ENCODE assay signal across 17 cellular contexts in the genomic region with DNA sequence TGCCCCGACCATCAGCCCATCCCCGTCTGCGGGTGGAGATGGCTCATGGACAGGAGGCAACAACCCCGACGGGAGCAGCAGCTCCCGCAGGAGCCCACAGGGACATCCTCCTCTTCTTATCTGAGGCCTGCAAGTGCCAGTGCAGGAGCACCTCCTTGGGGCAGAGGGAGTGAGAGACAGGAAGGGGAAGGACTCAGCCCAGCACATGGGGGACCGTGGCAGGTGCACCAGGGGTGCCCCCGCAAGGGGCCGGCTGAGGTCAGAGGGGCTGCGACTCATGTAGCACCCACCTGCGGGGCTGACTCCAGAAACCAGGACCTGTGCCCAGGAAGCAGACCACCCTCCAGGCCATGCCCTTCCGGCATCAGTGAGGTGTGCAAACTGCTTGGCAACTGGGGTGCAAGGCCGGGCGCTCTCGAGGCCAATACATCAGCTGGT.
"Had no signal": no experiment of that assay in that cellular context is flagged by ENCODE, and none has a peak within 500 bp of the region (broad histone marks: within the 10 kb centered on the region; RNA-seq: fewer than 3 reads in every experiment).

No MANE protein-coding gene starts in this region.

- H3K27ac Mint-ChIP-seq: activated CD4-positive, alpha-beta T cell treated with anti-CD3 and anti-CD28 coated beads, Interleukin-2, amount 10 ng/mL, durations not matched to agents 7 days and 5 days; activated CD8-positive, alpha-beta memory T cell treated with anti-CD3 and anti-CD28 coated beads, Interleukin-2, amount 10 ng/mL, durations not matched to agents 7 days and 5 days; activated CD8-positive, alpha-beta T cell treated with anti-CD3 and anti-CD28 coated beads for 36 hours; activated naive CD4-positive, alpha-beta T cell treated with anti-CD3 and anti-CD28 coated beads, Interleukin-2, amount 50 U/mL, for 24 hours; stimulated activated memory B cell treated with anti-CD40 and anti-IgM and Interleukin-4, amounts not matched to agents 10 μg/mL and 1 μg/mL and 100 μg/mL, for 72 hours; T-helper 17 cell had no signal

- H3K27me3 Mint-ChIP-seq: activated CD4-positive, alpha-beta T cell treated with anti-CD3 and anti-CD28 coated beads, Interleukin-2, amount 10 ng/mL, durations not matched to agents 7 days and 5 days; activated CD8-positive, alpha-beta memory T cell treated with anti-CD3 and anti-CD28 coated beads, Interleukin-2, amount 10 ng/mL, durations not matched to agents 7 days and 5 days; activated CD8-positive, alpha-beta T cell treated with anti-CD3 and anti-CD28 coated beads for 36 hours; stimulated activated memory B cell treated with anti-CD40 and anti-IgM and Interleukin-4, amounts not matched to agents 10 μg/mL and 1 μg/mL and 100 μg/mL, for 72 hours; T-helper 17 cell had no signal

- H3K4me3 Mint-ChIP-seq: activated CD4-positive, alpha-beta T cell treated with anti-CD3 and anti-CD28 coated beads, Interleukin-2, amount 10 ng/mL, durations not matched to agents 7 days and 5 days; activated CD8-positive, alpha-beta memory T cell treated with anti-CD3 and anti-CD28 coated beads, Interleukin-2, amount 10 ng/mL, durations not matched to agents 7 days and 5 days; activated CD8-positive, alpha-beta T cell treated with anti-CD3 and anti-CD28 coated beads for 36 hours; activated naive CD4-positive, alpha-beta T cell treated with anti-CD3 and anti-CD28 coated beads, Interleukin-2, amount 50 U/mL, for 24 hours; nephron progenitor cell; stimulated activated memory B cell treated with anti-CD40 and anti-IgM and Interleukin-4, amounts not matched to agents 10 μg/mL and 1 μg/mL and 100 μg/mL, for 72 hours; T-helper 17 cell; type B pancreatic cell had no signal

- H3K4me1 Mint-ChIP-seq: activated CD4-positive, alpha-beta T cell treated with anti-CD3 and anti-CD28 coated beads, Interleukin-2, amount 10 ng/mL, durations not matched to agents 7 days and 5 days; activated CD8-positive, alpha-beta memory T cell treated with anti-CD3 and anti-CD28 coated beads, Interleukin-2, amount 10 ng/mL, durations not matched to agents 7 days and 5 days; activated naive CD4-positive, alpha-beta T cell treated with anti-CD3 and anti-CD28 coated beads, Interleukin-2, amount 50 U/mL, for 24 hours; stimulated activated memory B cell treated with anti-CD40 and anti-IgM and Interleukin-4, amounts not matched to agents 10 μg/mL and 1 μg/mL and 100 μg/mL, for 72 hours; T-helper 17 cell had no signal

- ATAC-seq: activated CD8-positive, alpha-beta memory T cell treated with anti-CD3 and anti-CD28 coated beads, Interleukin-2, amount 10 ng/mL, durations not matched to agents 7 days and 5 days; stimulated activated memory B cell treated with anti-CD40 and anti-IgM and Interleukin-4, amounts not matched to agents 10 μg/mL and 1 μg/mL and 100 μg/mL, for 72 hours; T-helper 17 cell had no signal

- H3K36me3 Mint-ChIP-seq: activated CD8-positive, alpha-beta memory T cell treated with anti-CD3 and anti-CD28 coated beads, Interleukin-2, amount 10 ng/mL, durations not matched to agents 7 days and 5 days; activated naive CD4-positive, alpha-beta T cell treated with anti-CD3 and anti-CD28 coated beads, Interleukin-2, amount 50 U/mL, for 24 hours; stimulated activated memory B cell treated with anti-CD40 and anti-IgM and Interleukin-4, amounts not matched to agents 10 μg/mL and 1 μg/mL and 100 μg/mL, for 72 hours; type B pancreatic cell had no signal

- H3K9me3 ChIP-seq: sigmoid colon, thoracic aorta had no signal

- H3K36me3 ChIP-seq: brain microvascular endothelial cell, sigmoid colon, thoracic aorta had no signal

- H3K4me2 ChIP-seq: smooth muscle cell had no signal

- H3K27ac ChIP-seq: brain microvascular endothelial cell, sigmoid colon, thoracic aorta, VCaP had no signal

- DNase-seq: activated gamma-delta T cell; activated T-cell treated with anti-CD3 and anti-CD28 coated beads for 4 hours; central memory CD4-positive, alpha-beta T cell; effector CD8-positive, alpha-beta T cell; T-helper 17 cell had no signal

- H3K27me3 ChIP-seq: brain microvascular endothelial cell, sigmoid colon had no signal

- H3K9me3 Mint-ChIP-seq: activated CD4-positive, alpha-beta T cell treated with anti-CD3 and anti-CD28 coated beads, Interleukin-2, amount 10 ng/mL, durations not matched to agents 7 days and 5 days; activated CD8-positive, alpha-beta T cell treated with anti-CD3 and anti-CD28 coated beads for 36 hours; activated naive CD4-positive, alpha-beta T cell treated with anti-CD3 and anti-CD28 coated beads, Interleukin-2, amount 50 U/mL, for 24 hours; nephron progenitor cell; stimulated activated memory B cell treated with anti-CD40 and anti-IgM and Interleukin-4, amounts not matched to agents 10 μg/mL and 1 μg/mL and 100 μg/mL, for 72 hours; type B pancreatic cell had no signal

- H3K4me3 ChIP-seq: sigmoid colon, smooth muscle cell, thoracic aorta had no signal
